ENCODE assay signal across 25 cellular contexts in genomic region chr12:40315375-40315774, GRCh38.
"Had no signal": no experiment of that assay in that cellular context is flagged by ENCODE, and none has a peak within 500 bp of the region (broad histone marks: within the 10 kb centered on the region; RNA-seq: fewer than 3 reads in every experiment).

No MANE protein-coding gene starts in this region.

- H3K9me3 ChIP-seq: ascending aorta had no signal

- H3K27ac ChIP-seq: ascending aorta, PC-9, RWPE1 had no signal

- H3K4me1 ChIP-seq: ascending aorta had no signal

- FAIRE-seq: RCC 7860 had no signal

- ATAC-seq: activated CD4-positive, alpha-beta T cell treated with anti-CD3 and anti-CD28 coated beads for 36 hours; activated CD4-positive, CD25-positive, alpha-beta regulatory T cell treated with anti-CD3 and anti-CD28 coated beads, Interleukin-2, amount 50 U/mL, for 24 hours; activated CD8-positive, alpha-beta T cell treated with anti-CD3 and anti-CD28 coated beads, Interleukin-2, amount 10 ng/mL, durations not matched to agents 7 days and 5 days; Right ventricle myocardium inferior had no signal

- H3K4me2 ChIP-seq: PC-9 had no signal

- DNase-seq: activated CD4-positive, alpha-beta T cell treated with anti-CD3 and anti-CD28 coated beads for 36 hours; activated CD4-positive, alpha-beta T cell treated with anti-CD3 and anti-CD28 coated beads, Interleukin-2, amount 10 ng/mL, durations not matched to agents 7 days and 5 days; activated CD4-positive, alpha-beta T cell treated with anti-CD3 and anti-CD28 coated beads, Interleukin-2, amount 50 U/mL, for 48 hours; activated CD8-positive, alpha-beta T cell treated with anti-CD3 and anti-CD28 coated beads, Interleukin-2, amount 10 ng/mL, durations not matched to agents 7 days and 5 days; activated gamma-delta T cell; activated naive CD4-positive, alpha-beta T cell treated with Interleukin-2 at 50 U/mL for 16 hours; activated naive CD8-positive, alpha-beta T cell treated with anti-CD3 and anti-CD28 coated beads, Interleukin-2, amount 10 ng/mL, durations not matched to agents 7 days and 5 days; activated T-cell treated with anti-CD3 and anti-CD28 coated beads, Interleukin-2, amount 50 U/mL, for 24 hours; amygdala; Karpas-422; NCI-H1105; NCI-H1417 treated with DMSO at 0.1 percent for 48 hours; NCI-H187 treated with DMSO at 0.1 percent for 48 hours; NCI-H2081 treated with DMSO at 0.1 percent for 48 hours; NCI-H345; NCI-H524 treated with DMSO at 0.1 percent for 48 hours; PC-9; SIG-M5; T1000 had no signal

- H3K27me3 ChIP-seq: ascending aorta had no signal

- H3K4me3 ChIP-seq: ascending aorta, PC-9, SK-N-MC had no signal
